1 cellular context compared by ENCODE assay signal in the genomic region with DNA sequence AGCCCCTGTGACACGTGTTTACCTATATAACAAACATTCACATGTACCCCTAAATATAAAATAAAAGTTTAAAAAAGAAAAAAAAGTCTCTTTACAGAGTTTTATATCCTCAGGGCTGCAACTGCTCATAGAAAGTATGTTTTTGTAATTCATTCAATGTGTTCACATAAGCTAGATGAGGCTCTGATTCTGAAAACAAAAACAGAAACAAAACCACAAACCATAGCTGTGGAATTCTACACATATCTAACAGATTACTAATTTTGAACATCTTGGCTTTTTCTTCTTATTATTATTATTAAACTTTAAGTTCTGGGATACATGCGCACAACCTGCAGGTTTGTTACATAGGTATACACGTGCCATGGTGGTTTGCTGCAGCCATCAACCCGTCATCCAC.
TF ChIP-seq lines count a peak whose summit lies in the region.

No MANE protein-coding gene starts in this region.

TF ChIP-seq in HepG2, 621 proteins besides CTCF, POLR2A, EP300 and RAD21 (continued from another document):
- TF ChIP-seq, protein P1, sequence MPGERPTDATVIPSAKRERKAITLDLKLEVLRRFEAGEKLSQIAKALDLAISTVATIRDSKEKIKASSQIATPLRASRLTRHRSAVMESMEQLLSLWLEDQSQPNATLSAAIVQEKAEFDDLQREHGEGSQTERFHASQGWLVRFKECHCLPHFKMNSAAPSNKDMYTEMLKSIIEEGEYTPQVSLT (CRISPR knock-in tag; IDR thresholded peaks at IDR 0.05; ENCODE audit: borderline replicate concordance, low read depth), result no peak
- TF ChIP-seq, protein P2, sequence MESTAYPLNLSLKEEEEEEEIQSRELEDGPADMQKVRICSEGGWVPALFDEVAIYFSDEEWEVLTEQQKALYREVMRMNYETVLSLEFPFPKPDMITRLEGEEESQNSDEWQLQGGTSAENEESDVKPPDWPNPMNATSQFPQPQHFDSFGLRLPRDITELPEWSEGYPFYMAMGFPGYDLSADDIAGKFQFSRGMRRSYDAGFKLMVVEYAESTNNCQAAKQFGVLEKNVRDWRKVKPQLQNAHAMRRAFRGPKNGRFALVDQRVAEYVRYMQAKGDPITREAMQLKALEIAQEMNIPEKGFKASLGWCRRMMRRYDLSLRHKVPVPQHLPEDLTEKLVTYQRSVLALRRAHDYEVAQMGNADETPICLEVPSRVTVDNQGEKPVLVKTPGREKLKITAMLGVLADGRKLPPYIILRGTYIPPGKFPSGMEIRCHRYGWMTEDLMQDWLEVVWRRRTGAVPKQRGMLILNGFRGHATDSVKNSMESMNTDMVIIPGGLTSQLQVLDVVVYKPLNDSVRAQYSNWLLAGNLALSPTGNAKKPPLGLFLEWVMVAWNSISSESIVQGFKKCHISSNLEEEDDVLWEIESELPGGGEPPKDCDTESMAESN (CRISPR knock-in tag; conservative IDR thresholded peaks at IDR 0.05), result no peak
- TF ChIP-seq ZNF674 (CRISPR knock-in tag; IDR thresholded peaks at IDR 0.05; ENCODE audit: low read depth) (no peak), DZIP1 (CRISPR knock-in tag; IDR thresholded peaks at IDR 0.05) (no peak), POGZ (CRISPR knock-in tag; IDR thresholded peaks at IDR 0.05) (no peak)
